1 cellular context compared by ENCODE assay signal in the genomic region with DNA sequence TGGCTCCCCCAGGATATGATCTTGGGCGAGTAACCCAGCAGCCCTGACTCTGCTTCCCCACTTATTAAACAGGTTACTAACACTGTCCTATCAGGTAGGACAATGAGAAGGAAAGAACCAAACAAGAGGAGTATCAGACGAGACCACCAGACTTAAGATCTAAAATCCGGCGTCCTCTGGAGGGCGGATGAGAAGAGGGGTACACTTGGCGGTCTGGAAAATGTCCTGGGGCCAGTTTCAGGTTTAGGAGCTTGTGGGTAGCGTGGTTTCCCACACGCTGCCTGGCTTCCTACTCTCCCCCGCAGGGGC.
TF ChIP-seq lines count a peak whose summit lies in the region.

No MANE protein-coding gene starts in this region.

TF ChIP-seq in GM23338, 12 proteins besides CTCF, POLR2A, EP300 and RAD21 (continued from another document):
- TF ChIP-seq, protein P1, sequence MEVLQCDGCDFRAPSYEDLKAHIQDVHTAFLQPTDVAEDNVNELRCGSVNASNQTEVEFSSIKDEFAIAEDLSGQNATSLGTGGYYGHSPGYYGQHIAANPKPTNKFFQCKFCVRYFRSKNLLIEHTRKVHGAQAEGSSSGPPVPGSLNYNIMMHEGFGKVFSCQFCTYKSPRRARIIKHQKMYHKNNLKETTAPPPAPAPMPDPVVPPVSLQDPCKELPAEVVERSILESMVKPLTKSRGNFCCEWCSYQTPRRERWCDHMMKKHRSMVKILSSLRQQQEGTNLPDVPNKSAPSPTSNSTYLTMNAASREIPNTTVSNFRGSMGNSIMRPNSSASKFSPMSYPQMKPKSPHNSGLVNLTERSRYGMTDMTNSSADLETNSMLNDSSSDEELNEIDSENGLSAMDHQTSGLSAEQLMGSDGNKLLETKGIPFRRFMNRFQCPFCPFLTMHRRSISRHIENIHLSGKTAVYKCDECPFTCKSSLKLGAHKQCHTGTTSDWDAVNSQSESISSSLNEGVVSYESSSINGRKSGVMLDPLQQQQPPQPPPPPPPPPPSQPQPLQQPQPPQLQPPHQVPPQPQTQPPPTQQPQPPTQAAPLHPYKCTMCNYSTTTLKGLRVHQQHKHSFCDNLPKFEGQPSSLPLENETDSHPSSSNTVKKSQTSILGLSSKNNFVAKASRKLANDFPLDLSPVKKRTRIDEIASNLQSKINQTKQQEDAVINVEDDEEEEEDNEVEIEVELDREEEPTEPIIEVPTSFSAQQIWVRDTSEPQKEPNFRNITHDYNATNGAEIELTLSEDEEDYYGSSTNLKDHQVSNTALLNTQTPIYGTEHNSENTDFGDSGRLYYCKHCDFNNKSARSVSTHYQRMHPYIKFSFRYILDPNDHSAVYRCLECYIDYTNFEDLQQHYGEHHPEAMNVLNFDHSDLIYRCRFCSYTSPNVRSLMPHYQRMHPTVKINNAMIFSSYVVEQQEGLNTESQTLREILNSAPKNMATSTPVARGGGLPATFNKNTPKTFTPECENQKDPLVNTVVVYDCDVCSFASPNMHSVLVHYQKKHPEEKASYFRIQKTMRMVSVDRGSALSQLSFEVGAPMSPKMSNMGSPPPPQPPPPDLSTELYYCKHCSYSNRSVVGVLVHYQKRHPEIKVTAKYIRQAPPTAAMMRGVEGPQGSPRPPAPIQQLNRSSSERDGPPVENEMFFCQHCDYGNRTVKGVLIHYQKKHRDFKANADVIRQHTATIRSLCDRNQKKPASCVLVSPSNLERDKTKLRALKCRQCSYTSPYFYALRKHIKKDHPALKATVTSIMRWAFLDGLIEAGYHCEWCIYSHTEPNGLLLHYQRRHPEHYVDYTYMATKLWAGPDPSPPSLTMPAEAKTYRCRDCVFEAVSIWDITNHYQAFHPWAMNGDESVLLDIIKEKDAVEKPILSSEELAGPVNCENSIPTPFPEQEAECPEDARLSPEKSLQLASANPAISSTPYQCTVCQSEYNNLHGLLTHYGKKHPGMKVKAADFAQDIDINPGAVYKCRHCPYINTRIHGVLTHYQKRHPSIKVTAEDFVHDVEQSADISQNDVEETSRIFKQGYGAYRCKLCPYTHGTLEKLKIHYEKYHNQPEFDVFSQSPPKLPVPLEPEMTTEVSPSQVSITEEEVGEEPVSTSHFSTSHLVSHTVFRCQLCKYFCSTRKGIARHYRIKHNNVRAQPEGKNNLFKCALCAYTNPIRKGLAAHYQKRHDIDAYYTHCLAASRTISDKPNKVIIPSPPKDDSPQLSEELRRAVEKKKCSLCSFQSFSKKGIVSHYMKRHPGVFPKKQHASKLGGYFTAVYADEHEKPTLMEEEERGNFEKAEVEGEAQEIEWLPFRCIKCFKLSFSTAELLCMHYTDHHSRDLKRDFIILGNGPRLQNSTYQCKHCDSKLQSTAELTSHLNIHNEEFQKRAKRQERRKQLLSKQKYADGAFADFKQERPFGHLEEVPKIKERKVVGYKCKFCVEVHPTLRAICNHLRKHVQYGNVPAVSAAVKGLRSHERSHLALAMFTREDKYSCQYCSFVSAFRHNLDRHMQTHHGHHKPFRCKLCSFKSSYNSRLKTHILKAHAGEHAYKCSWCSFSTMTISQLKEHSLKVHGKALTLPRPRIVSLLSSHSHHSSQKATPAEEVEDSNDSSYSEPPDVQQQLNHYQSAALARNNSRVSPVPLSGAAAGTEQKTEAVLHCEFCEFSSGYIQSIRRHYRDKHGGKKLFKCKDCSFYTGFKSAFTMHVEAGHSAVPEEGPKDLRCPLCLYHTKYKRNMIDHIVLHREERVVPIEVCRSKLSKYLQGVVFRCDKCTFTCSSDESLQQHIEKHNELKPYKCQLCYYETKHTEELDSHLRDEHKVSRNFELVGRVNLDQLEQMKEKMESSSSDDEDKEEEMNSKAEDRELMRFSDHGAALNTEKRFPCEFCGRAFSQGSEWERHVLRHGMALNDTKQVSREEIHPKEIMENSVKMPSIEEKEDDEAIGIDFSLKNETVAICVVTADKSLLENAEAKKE (CRISPR knock-in tag; IDR thresholded peaks at IDR 0.05): no peak
- no peak for TF ChIP-seq ZNF114 (CRISPR knock-in tag; IDR thresholded peaks at IDR 0.05)
- TF ChIP-seq JUNB (IDR thresholded peaks at IDR 0.05; ENCODE audit: unreplicated experiment): no peak
- no peak for TF ChIP-seq CREB1 (CRISPR knock-in tag; IDR thresholded peaks at IDR 0.05; ENCODE audit: low read depth)
- no peak for TF ChIP-seq NANOG (IDR thresholded peaks at IDR 0.05; ENCODE audit: borderline replicate concordance)
- TF ChIP-seq ZNF331 (CRISPR knock-in tag; IDR thresholded peaks at IDR 0.05; ENCODE audit: low read depth): no peak
- TF ChIP-seq EZH2phosphoT487 (IDR thresholded peaks at IDR 0.05; ENCODE audit: unreplicated experiment): no peak
